ENCODE assay signal across 10 cellular contexts in the genomic region with DNA sequence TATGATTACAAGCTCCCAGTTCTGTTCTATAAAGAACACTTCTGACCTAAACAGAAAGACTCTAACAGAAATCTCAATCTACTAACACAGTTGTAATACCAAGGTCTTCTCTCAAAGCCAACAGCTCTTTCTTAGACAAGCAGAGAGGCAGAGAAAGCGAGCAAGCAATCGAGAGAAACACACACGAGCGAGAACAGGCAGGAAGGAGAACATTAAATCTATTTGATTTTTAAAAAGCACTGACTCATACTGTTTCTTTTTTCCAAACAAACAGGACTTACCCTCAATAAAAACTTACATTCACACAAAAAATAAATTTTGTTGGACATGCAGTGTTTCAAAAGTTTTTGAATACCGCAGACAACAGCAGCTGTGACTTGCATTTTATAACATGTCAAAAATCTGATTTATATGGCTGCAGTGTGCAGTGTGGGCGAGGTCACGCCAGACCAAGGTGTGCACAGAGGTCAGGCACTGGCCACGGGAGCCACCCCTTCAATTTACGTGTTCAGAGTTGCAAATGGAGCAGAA. TPM values are rescaled to one million over a fixed set of nuclear protein-coding genes. Genes with fewer than 3 reads are reported as not detected.
DNase-seq lines count a peak whose midpoint lies in the region; ATAC-seq, FAIRE-seq and TF ChIP-seq lines count a peak whose summit lies in the region.
"Had no signal": no experiment of that assay in that cellular context is flagged by ENCODE, and none has a peak within 500 bp of the region (broad histone marks: within the 10 kb centered on the region; RNA-seq: fewer than 3 reads in every experiment).

A gene with protein sequence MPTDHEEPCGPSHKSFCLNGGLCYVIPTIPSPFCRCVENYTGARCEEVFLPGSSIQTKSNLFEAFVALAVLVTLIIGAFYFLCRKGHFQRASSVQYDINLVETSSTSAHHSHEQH (minus strand): TSS at position 404 of the 531 bp plus-strand sequence. CDS start 1,194 bp downstream, outside the sequence.

- H3K79me2 ChIP-seq in PC-3 (ENCODE audit: low read length) (no peaks in the 10 kb centered on the region), mesendoderm (ENCODE audit: control insufficient read depth, insufficient read depth, low read length) (no peaks in the 10 kb centered on the region)

- POLR2A ChIA-PET in PC-3 (lab: Charles Lee; ENCODE audit: unreplicated experiment), result no interaction called here

- no peak within 1 kb of the TSS for H3K23ac ChIP-seq in mesendoderm (ENCODE audit: low read length)

- CTCF ChIA-PET in PC-3 (lab: Charles Lee), result no interaction called here

- no peaks in the 10 kb centered on the region for H4K20me1 ChIP-seq in PC-3 (ENCODE audit: low read length)

- no TSS peak for BruUV-seq in PC-3 (replicated peaks; lab: Mats Ljungman, UMichigan)

- intact Hi-C loops in PC-3 (cut with micrococcal nuclease), result no loop called here

- H3K9me3 ChIP-seq in PC-3 (ENCODE audit: low read length) (no peaks in the 10 kb centered on the region), small intestine (ENCODE audit: control insufficient read depth, low read depth) (no peaks in the 10 kb centered on the region)

- H3K9me2 ChIP-seq in PC-3 (replicated peaks; ENCODE audit: low read length), result no peaks in the 10 kb centered on the region

- no peak within 1 kb of the TSS for H2BK120ac ChIP-seq in mesendoderm (ENCODE audit: low read depth, low read length)

- no peak for FAIRE-seq in small intestine (lab: Jason Lieb, UNC)

- no peak within 1 kb of the TSS for H4K8ac ChIP-seq in mesendoderm (ENCODE audit: low read depth, low read length)

- no peak within 1 kb of the TSS for H3K18ac ChIP-seq in mesendoderm (ENCODE audit: low read length)

- peak in 2 of 3 experiments; percentile 12 to 57 for DNase-seq in NCI-H1417 (lab: John Stamatoyannopoulos, UW)
- DNase-seq in NCI-H1417 treated with DMSO at 0.1 percent for 48 hours (lab: John Stamatoyannopoulos, UW), result no peak
- peak; percentile 20 for DNase-seq in PC-3
- peak; percentile 3 for DNase-seq in fibroblast of pulmonary artery (ENCODE audit: low read depth)
- peak; percentile 1 for DNase-seq in small intestine
- no peak for DNase-seq in AG20443 (ENCODE audit: low spot score)
- DNase-seq in glomerular visceral epithelial cell (ENCODE audit: extremely low spot score), result no peak
- DNase-seq in mesendoderm, result no peak

- H3K36me3 ChIP-seq in PC-3 (ENCODE audit: low read depth, low read length) (no peaks in the 10 kb centered on the region), small intestine (ENCODE audit: control insufficient read depth in 2 of 2, insufficient read depth in 2 of 2, low read length in 2 of 2) (no peaks in the 10 kb centered on the region), mesendoderm (ENCODE audit: control insufficient read depth, insufficient read depth, low read length) (no peaks in the 10 kb centered on the region)

- WGBS in small intestine, 3 donors, result 7 to 9% (median 8%) methylated on average over 9 of the region's 9 CpGs
- no CpG with 5 or more reads among the region's 9 CpGs for WGBS in mesendoderm (ENCODE audit: extremely low coverage, insufficient coverage, low lambda C conversion rate)

- no peak within 1 kb of the TSS for H2BK5ac ChIP-seq in mesendoderm (ENCODE audit: low read length)

- H4K5ac ChIP-seq in mesendoderm (ENCODE audit: low read length), result no peak within 1 kb of the TSS

- H2BK15ac ChIP-seq in mesendoderm (replicated peaks; ENCODE audit: low read depth), result no peak within 1 kb of the TSS

- H3K4me1 ChIP-seq in PC-3 (ENCODE audit: insufficient read depth, low read length) (0 out of 2 replicates have a peak, but pooled peaks cover 4% of the 10 kb centered on the region), small intestine (ENCODE audit: control insufficient read depth in 2 of 2, insufficient read depth in 1 of 2, low read depth in 1 of 2, low read length in 1 of 2) (no peaks in the 10 kb centered on the region), mesendoderm (ENCODE audit: control insufficient read depth, low read depth, low read length) (no peaks in the 10 kb centered on the region)

- peak within 1 kb of the TSS; percentile 87 for H2AFZ ChIP-seq in PC-3 (ENCODE audit: low read length)

- no peaks in the 10 kb centered on the region for H3F3A ChIP-seq in PC-3 (ENCODE audit: low read length, unreplicated experiment)

- no peak within 1 kb of the TSS for H3K56ac ChIP-seq in mesendoderm (ENCODE audit: low read length)

- ATAC-seq in PC-3, result peak; percentile 65

- TF ChIP-seq CTCF in PC-3 (conservative IDR thresholded peaks at IDR 0.05; ENCODE audit: low read depth, low read length) (no peak), fibroblast of pulmonary artery (IDR thresholded peaks at IDR 0.05; ENCODE audit: low read length, missing control alignments) (no peak)

- H3K27me3 ChIP-seq in PC-3 (ENCODE audit: low read length) (peaks cover 6% of the 10 kb centered on the region; the same call in 1 of the 2 replicates), small intestine (ENCODE audit: control insufficient read depth in 2 of 2, insufficient read depth in 2 of 2, low read length in 2 of 2) (no peaks in the 10 kb centered on the region), mesendoderm (ENCODE audit: insufficient read depth, low read length, poor library complexity) (no peaks in the 10 kb centered on the region)

- H3K4me3 ChIP-seq in PC-3 (ENCODE audit: low read length), result peak within 1 kb of the TSS; percentile 71
- no peak within 1 kb of the TSS for H3K4me3 ChIP-seq in fibroblast of pulmonary artery (replicated peaks; ENCODE audit: low read depth, low read length)
- no peak within 1 kb of the TSS for H3K4me3 ChIP-seq in small intestine (ENCODE audit: low read depth in 1 of 2, low read length in 2 of 2)
- H3K4me3 ChIP-seq in mesendoderm (ENCODE audit: low read length), result no peak within 1 kb of the TSS

- H3K4ac ChIP-seq in mesendoderm (ENCODE audit: low read depth, low read length), result no peak within 1 kb of the TSS

- H3K9ac ChIP-seq in PC-3 (ENCODE audit: low read length) (0 out of 2 replicates have a peak within 1 kb of the TSS, but pooled peaks have one; percentile 0), mesendoderm (ENCODE audit: low read length) (no peak within 1 kb of the TSS)

- H3K4me2 ChIP-seq in PC-3 (ENCODE audit: low read length) (peak within 1 kb of the TSS; percentile 85), mesendoderm (ENCODE audit: low read length) (no peak within 1 kb of the TSS)

- no peak within 1 kb of the TSS for H3K27ac ChIP-seq in PC-3 (ENCODE audit: low read length)
- H3K27ac ChIP-seq in small intestine (ENCODE audit: low read depth in 1 of 2, low read length in 1 of 2), result no peak within 1 kb of the TSS
- H3K27ac ChIP-seq in mesendoderm (ENCODE audit: low read depth, low read length), result no peak within 1 kb of the TSS

- H2AK5ac ChIP-seq in mesendoderm (ENCODE audit: low read length), result no peak within 1 kb of the TSS

- H3K79me1 ChIP-seq in mesendoderm (ENCODE audit: low read length), result no peaks in the 10 kb centered on the region

RNA-seq across cellular contexts. Expression of the gene that starts here (rescaled TPM):
- 2.8 and 3.1 TPM in 2 replicates for total RNA-seq in PC-3 (2014; rRNA removed)
- under 1 TPM in 1 of 3 donors, not detected in 2; 0.21 TPM for polyA plus RNA-seq in small intestine
- not detected for polyA plus RNA-seq in mesendoderm (2013, experiment 1 of 2)
- 0.07 TPM for polyA plus RNA-seq in mesendoderm (2013, experiment 2 of 2)
- total RNA-seq: mesenteric fat pad; T-helper 2 cell treated with Interferon-gamma antibody and Interleukin-4, amounts not matched to agents 100 ng/mL and 5 ng/mL, for 36 hours had no signal

Comparison
In these comparisons a context has a peak if more than half of its experiments do, and no peak if none do; other contexts are left out.
1. DNase-seq: peak in NCI-H1417 (2 of 3), PC-3 (single experiment) and fibroblast of pulmonary artery (single experiment); none in NCI-H1417 treated with DMSO at 0.1 percent for 48 hours (single experiment), AG20443 (single experiment), glomerular visceral epithelial cell (single experiment) and mesendoderm (single experiment).
2. Peak in DNase-seq in small intestine; RNA of the gene not detected or under 1 TPM.